In genomic region chr1:16206547-16207317, GRCh38 we compare ENCODE assay signal across 1 cellular context.
TF ChIP-seq lines count a peak whose summit lies in the region.

No MANE protein-coding gene starts in this region.

TF ChIP-seq in HepG2, 621 proteins besides CTCF, POLR2A, EP300 and RAD21 (continued from another document and continues in another):
- peak; percentile 6; the same call in 1 of the 2 replicates for TF ChIP-seq ELF1 (CRISPR knock-in tag; IDR thresholded peaks at IDR 0.05)
- no peak for TF ChIP-seq ZNF83 (CRISPR knock-in tag; IDR thresholded peaks at IDR 0.05; ENCODE audit: borderline replicate concordance)
- no peak for TF ChIP-seq KLF11 (CRISPR knock-in tag; IDR thresholded peaks at IDR 0.05)
- TF ChIP-seq KLF9 (CRISPR knock-in tag; IDR thresholded peaks at IDR 0.05; ENCODE audit: low read depth) = no peak
- no peak for TF ChIP-seq U2AF1 (optimal IDR thresholded peaks at IDR 0.05; ENCODE audit: low read depth, low read length)
- TF ChIP-seq ZNF543 (CRISPR knock-in tag; IDR thresholded peaks at IDR 0.05) = no peak
- TF ChIP-seq ZFX (CRISPR knock-in tag; IDR thresholded peaks at IDR 0.05; ENCODE audit: low read depth) = peak; percentile 46; the same call in 1 of the 2 replicates
- TF ChIP-seq TGIF2 (CRISPR knock-in tag; IDR thresholded peaks at IDR 0.05) = no peak
- TF ChIP-seq CHCHD3 (CRISPR knock-in tag; IDR thresholded peaks at IDR 0.05) = no peak
- peak; percentile 66; the same call in 1 of the 2 replicates for TF ChIP-seq ZNF225 (CRISPR knock-in tag; IDR thresholded peaks at IDR 0.05)
- no peak for TF ChIP-seq MIER2 (CRISPR knock-in tag; IDR thresholded peaks at IDR 0.05)
- no peak for TF ChIP-seq ARNTL (CRISPR knock-in tag; IDR thresholded peaks at IDR 0.05)
- TF ChIP-seq BRD4 (CRISPR knock-in tag; IDR thresholded peaks at IDR 0.05) = no peak
- TF ChIP-seq NFAT5 (CRISPR knock-in tag; IDR thresholded peaks at IDR 0.05) = no peak
- no peak for TF ChIP-seq RFX5 (IDR thresholded peaks at IDR 0.05; ENCODE audit: low read depth, low read length)
- no peak for TF ChIP-seq ETS1 (CRISPR knock-in tag; IDR thresholded peaks at IDR 0.05)
- no peak for TF ChIP-seq ZBTB26 (CRISPR knock-in tag; IDR thresholded peaks at IDR 0.05; ENCODE audit: borderline replicate concordance)
- TF ChIP-seq TCF12 (IDR thresholded peaks at IDR 0.05) = no peak
- 0 out of 2 replicates have a peak, but pooled peaks have one; percentile 23 for TF ChIP-seq TCF12 (CRISPR knock-in tag; IDR thresholded peaks at IDR 0.05)
- no peak for TF ChIP-seq DMTF1 (CRISPR knock-in tag; IDR thresholded peaks at IDR 0.05)
- TF ChIP-seq ZBTB25 (CRISPR knock-in tag; IDR thresholded peaks at IDR 0.05) = peak; percentile 47; the same call in 1 of the 2 replicates
- no peak for TF ChIP-seq NR2C2 (CRISPR knock-in tag; IDR thresholded peaks at IDR 0.05; ENCODE audit: borderline replicate concordance)
- TF ChIP-seq HMGXB4 (CRISPR knock-in tag; IDR thresholded peaks at IDR 0.05; ENCODE audit: borderline replicate concordance in 1 of 2, low read depth in 1 of 2) = peak; percentile 16 to 43; a peak in 1 of 4 replicates
- TF ChIP-seq ZBTB2 (CRISPR knock-in tag; IDR thresholded peaks at IDR 0.05; ENCODE audit: low read depth) = peak; percentile 51; the same call in 1 of the 2 replicates
- TF ChIP-seq ZNF737 (CRISPR knock-in tag; IDR thresholded peaks at IDR 0.05; ENCODE audit: borderline replicate concordance) = no peak
- TF ChIP-seq BORCS8-MEF2B (CRISPR knock-in tag; IDR thresholded peaks at IDR 0.05) = peak; percentile 23; the same call in 1 of the 2 replicates
- TF ChIP-seq PAXIP1 (CRISPR knock-in tag; conservative IDR thresholded peaks at IDR 0.05) = 0 out of 2 replicates have a peak, but pooled peaks have one; percentile 14
- no peak for TF ChIP-seq TAF15 (IDR thresholded peaks at IDR 0.05; ENCODE audit: low read depth, low read length, poor library complexity, severe bottlenecking)
- TF ChIP-seq ZNF343 (CRISPR knock-in tag; IDR thresholded peaks at IDR 0.05) = 0 out of 2 replicates have a peak, but pooled peaks have one; percentile 41
- no peak for TF ChIP-seq ZNF138 (CRISPR knock-in tag; IDR thresholded peaks at IDR 0.05; ENCODE audit: low read depth)
- no peak for TF ChIP-seq FOSL1 (CRISPR knock-in tag; IDR thresholded peaks at IDR 0.05; ENCODE audit: borderline replicate concordance)
- TF ChIP-seq HMG20A (CRISPR knock-in tag; IDR thresholded peaks at IDR 0.05; ENCODE audit: borderline replicate concordance) = no peak
- no peak for TF ChIP-seq ZNF143 (CRISPR knock-in tag; IDR thresholded peaks at IDR 0.05)
- no peak for TF ChIP-seq HHEX (CRISPR knock-in tag; IDR thresholded peaks at IDR 0.05)
- peak; percentile 66; the same call in 1 of the 2 replicates for TF ChIP-seq UBTF (CRISPR knock-in tag; IDR thresholded peaks at IDR 0.05)
- no peak for TF ChIP-seq GTF2F1 (IDR thresholded peaks at IDR 0.05; ENCODE audit: low read length)
- TF ChIP-seq ZFP36 (IDR thresholded peaks at IDR 0.05; ENCODE audit: borderline replicate concordance, low read depth, low read length, partially characterized antibody) = no peak
- TF ChIP-seq PHB2 (IDR thresholded peaks at IDR 0.05; ENCODE audit: partially characterized antibody) = no peak
- TF ChIP-seq PRMT3 (CRISPR knock-in tag; IDR thresholded peaks at IDR 0.05; ENCODE audit: borderline replicate concordance, low read depth) = no peak
- TF ChIP-seq ZC3H13 (CRISPR knock-in tag; IDR thresholded peaks at IDR 0.05) = peak; percentile 59; the same call in 1 of the 2 replicates
- no peak for TF ChIP-seq SKI (IDR thresholded peaks at IDR 0.05; ENCODE audit: partially characterized antibody)
